Comparison of ENCODE assay signal across 9 cellular contexts in genomic region chr22:45007946-45008852, GRCh38. TPM values are rescaled to one million over a fixed set of nuclear protein-coding genes. Genes with fewer than 3 reads are reported as not detected.
DNase-seq lines count a peak whose midpoint lies in the region; ATAC-seq and TF ChIP-seq lines count a peak whose summit lies in the region.
"Had no signal": no experiment of that assay in that cellular context is flagged by ENCODE, and none has a peak within 500 bp of the region (broad histone marks: within the 10 kb centered on the region; RNA-seq: fewer than 3 reads in every experiment).

No MANE protein-coding gene starts in this region.

- H3F3A ChIP-seq in neural cell (ENCODE audit: insufficient read depth, low read length, poor library complexity, severe bottlenecking): peaks cover 6% of the 10 kb centered on the region

- H3K4me3 ChIP-seq in AG09309 (ENCODE audit: control insufficient read depth, low read depth, low read length) (peak overlapping the region; percentile 7; the same call in 1 of the 2 replicates), Karpas-422 (ENCODE audit: low read length) (peak overlapping the region; percentile 79), neural cell (ENCODE audit: low read length) (peak overlapping the region; percentile 98)

- no peak for TF ChIP-seq EP300 in neural cell (conservative IDR thresholded peaks at IDR 0.05; ENCODE audit: poor library complexity, severe bottlenecking)

- ATAC-seq in left colon (no peak), HG02759 (IDR thresholded peaks at IDR 0.05; ENCODE audit: unreplicated experiment) (no peak)

- peaks cover 10% of the 10 kb centered on the region for H3K4me1 ChIP-seq in Karpas-422 (ENCODE audit: low read length)

- H3K9me2 ChIP-seq in Karpas-422 (replicated peaks; ENCODE audit: insufficient read depth, low read length) (no peaks in the 10 kb centered on the region), neural cell (ENCODE audit: insufficient read depth, low read length) (no peaks in the 10 kb centered on the region)

- H4K20me1 ChIP-seq in Karpas-422 (ENCODE audit: insufficient read depth, low read depth, low read length) (no peaks in the 10 kb centered on the region; the same call in 1 of the 2 replicates), neural cell (ENCODE audit: insufficient read depth) (no peaks in the 10 kb centered on the region)

- H3K27me3 ChIP-seq in Karpas-422 (ENCODE audit: low read length): no peaks in the 10 kb centered on the region
- H3K27me3 ChIP-seq in neural cell (ENCODE audit: insufficient read depth, low read depth, low read length): no peaks in the 10 kb centered on the region

- H3K27ac ChIP-seq in Karpas-422 (ENCODE audit: low read length) (no peak overlapping the region), neural cell (ENCODE audit: low read length) (peak overlapping the region; percentile 78)

- no peak for DNase-seq in AG09309 (ENCODE audit: low read depth)
- DNase-seq in Karpas-422: peak; percentile 40
- DNase-seq in cerebellar cortex (ENCODE audit: low spot score): peak; percentile 24
- DNase-seq in NCI-H524 treated with DMSO at 0.1 percent for 48 hours (lab: John Stamatoyannopoulos, UW): no peak
- DNase-seq in left colon: no peak
- no peak for DNase-seq in MV-4-11 (lab: John Stamatoyannopoulos, UW)

- intact Hi-C loops in left colon (cut with DNase I, micrococcal nuclease): no loop called here

- H2AFZ ChIP-seq in Karpas-422 (ENCODE audit: low read length): no peak overlapping the region
- no peak overlapping the region for H2AFZ ChIP-seq in neural cell (ENCODE audit: low read depth, low read length)

- peak overlapping the region; percentile 86 for H3K9ac ChIP-seq in Karpas-422 (ENCODE audit: low read length)
- peak overlapping the region; percentile 73 for H3K9ac ChIP-seq in neural cell (ENCODE audit: low read length)

- no peak for TF ChIP-seq RAD21 in neural cell (conservative IDR thresholded peaks at IDR 0.05)

- peak overlapping the region; percentile 70 for H3K4me2 ChIP-seq in Karpas-422 (ENCODE audit: low read depth, low read length, poor library complexity, severe bottlenecking)
- peak overlapping the region; percentile 65 for H3K4me2 ChIP-seq in neural cell (ENCODE audit: low read length)

- no peak for TF ChIP-seq CTCF in AG09309 (IDR thresholded peaks at IDR 0.05; ENCODE audit: control insufficient read depth, insufficient read depth, low read depth, low read length, missing control alignments)
- TF ChIP-seq CTCF in neural cell (IDR thresholded peaks at IDR 0.05; ENCODE audit: poor library complexity, severe bottlenecking): no peak

- H3K9me3 ChIP-seq in Karpas-422 (ENCODE audit: low read length) (no peaks in the 10 kb centered on the region), neural cell (ENCODE audit: low read length) (no peaks in the 10 kb centered on the region)

- H3K79me2 ChIP-seq in Karpas-422 (ENCODE audit: low read length) (peaks cover 39% of the 10 kb centered on the region), neural cell (replicated peaks; ENCODE audit: insufficient read depth, low read length) (peaks cover 34% of the 10 kb centered on the region)

- H3K36me3 ChIP-seq in Karpas-422 (ENCODE audit: insufficient read depth, low read length) (no peaks in the 10 kb centered on the region), neural cell (ENCODE audit: insufficient read depth, low read length) (no peaks in the 10 kb centered on the region)

TF ChIP-seq in neural cell, 6 proteins besides CTCF, POLR2A, EP300 and RAD21:
- TF ChIP-seq SMC3 (conservative IDR thresholded peaks at IDR 0.05; ENCODE audit: poor library complexity) (no peak), REST (IDR thresholded peaks at IDR 0.05; ENCODE audit: borderline replicate concordance) (no peak), MXI1 (conservative IDR thresholded peaks at IDR 0.05; ENCODE audit: poor library complexity, severe bottlenecking) (no peak), TAF1 (IDR thresholded peaks at IDR 0.05; ENCODE audit: low read depth) (no peak), EZH2 (IDR thresholded peaks at IDR 0.05; ENCODE audit: borderline replicate concordance, insufficient read depth, low read length, poor library complexity, severe bottlenecking) (no peak), POLR2AphosphoS5 (IDR thresholded peaks at IDR 0.05) (no peak)

RNA-seq across cellular contexts. Expression of gene PHF21B, which starts 1.6 kb away (rescaled TPM):
- total RNA-seq in Karpas-422 (2014; rRNA removed; shearing (Covaris generic); ENCODE audit: low replicate concordance): 5.9 and 17.1 TPM in 2 replicates
- polyA plus RNA-seq in neural cell: 49.5 and 56.4 TPM in 2 replicates
- 62.3 and 63.1 TPM in 2 replicates for polyA minus RNA-seq in neural cell
- total RNA-seq in left colon: under 1 TPM in 1 of 2 donors, not detected in 1; 0.40 TPM
- total RNA-seq: renal cortical epithelial cell had no signal

Comparison
In these comparisons a context has a peak if more than half of its experiments do, and no peak if none do; other contexts are left out.
1. DNase-seq: peak in Karpas-422 (single experiment) and cerebellar cortex (single experiment); none in AG09309 (single experiment), NCI-H524 treated with DMSO at 0.1 percent for 48 hours (single experiment), left colon (0 of 2) and MV-4-11 (single experiment).
2. H3K4me3 ChIP-seq: peak in every context shown above with its lines; median percentile 98 in neural cell; 79 in Karpas-422; 7 in AG09309.